Comparison of ENCODE assay signal across 10 cellular contexts in the genomic region with DNA sequence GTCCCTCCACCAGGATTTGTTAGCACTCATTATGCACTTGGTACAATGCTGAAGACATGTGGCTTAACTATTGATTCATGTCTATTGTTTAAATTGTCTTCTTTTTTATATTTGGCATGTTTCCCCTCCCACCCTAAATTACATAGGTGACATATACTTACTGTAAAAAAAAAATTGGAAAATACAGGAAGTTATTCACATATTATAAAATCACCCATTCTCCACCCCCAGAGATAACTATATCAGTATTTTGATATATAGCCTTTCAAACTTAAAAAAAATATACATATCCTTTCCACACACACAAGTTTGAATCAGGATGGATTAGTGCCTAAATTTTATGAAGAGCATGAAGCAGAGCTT.
"Had no signal": no experiment of that assay in that cellular context is flagged by ENCODE, and none has a peak within 500 bp of the region (broad histone marks: within the 10 kb centered on the region; RNA-seq: fewer than 3 reads in every experiment).

No MANE protein-coding gene starts in this region.

- H3K27ac ChIP-seq: left lung had no signal

- H3K4me3 Mint-ChIP-seq: activated CD4-positive, alpha-beta T cell treated with anti-CD3 and anti-CD28 coated beads, Interleukin-2, amount 10 ng/mL, durations not matched to agents 7 days and 5 days; endodermal cell; stimulated activated memory B cell treated with anti-CD40 and anti-IgM and Interleukin-4, amounts not matched to agents 10 μg/mL and 1 μg/mL and 100 μg/mL, for 72 hours; T-helper 17 cell had no signal

- ATAC-seq: stimulated activated memory B cell treated with anti-CD40 and anti-IgM and Interleukin-4, amounts not matched to agents 10 μg/mL and 1 μg/mL and 100 μg/mL, for 72 hours; T-helper 17 cell had no signal

- DNase-seq: activated CD4-positive, alpha-beta T cell treated with anti-CD3 and anti-CD28 coated beads, Interleukin-2, amount 10 ng/mL, durations not matched to agents 7 days and 5 days; activated CD4-positive, CD25-positive, alpha-beta regulatory T cell; activated CD8-positive, alpha-beta memory T cell treated with anti-CD3 and anti-CD28 coated beads for 24 hours; heart left ventricle; left lung; small intestine; T-helper 17 cell had no signal

- H3K4me1 Mint-ChIP-seq: activated CD4-positive, alpha-beta T cell treated with anti-CD3 and anti-CD28 coated beads, Interleukin-2, amount 10 ng/mL, durations not matched to agents 7 days and 5 days; stimulated activated memory B cell treated with anti-CD40 and anti-IgM and Interleukin-4, amounts not matched to agents 10 μg/mL and 1 μg/mL and 100 μg/mL, for 72 hours; T-helper 17 cell had no signal

- H3K27me3 ChIP-seq: left lung, tibial nerve had no signal

- H3K4me3 ChIP-seq: heart left ventricle, left lung, tibial nerve had no signal

- H3K9me3 ChIP-seq: heart left ventricle, left lung, tibial nerve had no signal

- FAIRE-seq: small intestine had no signal

- H3K9me3 Mint-ChIP-seq: activated CD4-positive, alpha-beta T cell treated with anti-CD3 and anti-CD28 coated beads, Interleukin-2, amount 10 ng/mL, durations not matched to agents 7 days and 5 days had no signal

- H3K36me3 Mint-ChIP-seq: stimulated activated memory B cell treated with anti-CD40 and anti-IgM and Interleukin-4, amounts not matched to agents 10 μg/mL and 1 μg/mL and 100 μg/mL, for 72 hours had no signal

- H3K36me3 ChIP-seq: left lung had no signal

- H3K27ac Mint-ChIP-seq: activated CD4-positive, alpha-beta T cell treated with anti-CD3 and anti-CD28 coated beads, Interleukin-2, amount 10 ng/mL, durations not matched to agents 7 days and 5 days; stimulated activated memory B cell treated with anti-CD40 and anti-IgM and Interleukin-4, amounts not matched to agents 10 μg/mL and 1 μg/mL and 100 μg/mL, for 72 hours; T-helper 17 cell had no signal
